In genomic region chr15:98745650-98746374, GRCh38 we compare ENCODE assay signal across 15 cellular contexts.
DNase-seq lines count a peak whose midpoint lies in the region; ATAC-seq and TF ChIP-seq lines count a peak whose summit lies in the region.
"Had no signal": no experiment of that assay in that cellular context is flagged by ENCODE, and none has a peak within 500 bp of the region (broad histone marks: within the 10 kb centered on the region; RNA-seq: fewer than 3 reads in every experiment).

No MANE protein-coding gene starts in this region.

- H3K4me1 Mint-ChIP-seq in MCF 10A (ENCODE audit: insufficient read depth, unreplicated experiment): peaks cover 36% of the 10 kb centered on the region
- H3K4me1 Mint-ChIP-seq in T-cell: peaks cover 63 to 65% (median 64%) of the 10 kb centered on the region in 3 donors

- CTCF ChIA-PET in MCF 10A (lab: Yijun Ruan, JAX) (interaction anchor here (0.6 to 1.2 kb wide), 2 partner anchors 17 to 135 kb away, joined by 3 to 4 read pairs; no protein-coding TSS in a partner anchor), T-cell (lab: Charles Lee) (interaction anchor here in 1 of 2 donors (0.6 kb wide), 1 partner anchor 197 kb away, joined by 5 read pairs; no protein-coding TSS in a partner anchor)

- H2AK5ac ChIP-seq in neuronal stem cell (ENCODE audit: low read depth, low read length): no peak overlapping the region

- no peak overlapping the region for H3K4ac ChIP-seq in neuronal stem cell (ENCODE audit: low read length)

- no peaks in the 10 kb centered on the region for H3K27me3 ChIP-seq in breast epithelium
- H3K27me3 ChIP-seq in neuronal stem cell (ENCODE audit: control insufficient read depth in 3 of 3, insufficient read depth in 3 of 3, low read depth in 1 of 3, low read length in 3 of 3): no peaks in the 10 kb centered on the region
- H3K27me3 ChIP-seq: upper lobe of left lung had no signal

- no peak overlapping the region for H3K18ac ChIP-seq in neuronal stem cell (ENCODE audit: low read length)

- H3K4me3 Mint-ChIP-seq in MCF 10A (ENCODE audit: unreplicated experiment): peak overlapping the region; percentile 29
- H3K4me3 Mint-ChIP-seq in T-cell: peak overlapping the region in 2 of 3 donors; percentile 4 to 47
- H3K4me3 Mint-ChIP-seq: activated CD4-positive, alpha-beta memory T cell treated with anti-CD3 and anti-CD28 coated beads, Interleukin-2, amount 10 ng/mL, durations not matched to agents 7 days and 5 days; activated naive CD8-positive, alpha-beta T cell; dendritic cell treated with granulocyte-macrophage colony-stimulating factor and Interleukin-4, amounts not matched to agents 40 ng/mL and 50 ng/mL, for 4 days; T-helper 1 cell treated with Interleukin-12 subunit alpha and Interleukin-12 subunit beta and Interleukin-4 antibody, amounts not matched to agents 30 μg/mL and 1 μg/mL, for 36 hours had no signal

- no peak overlapping the region for H2BK15ac ChIP-seq in neuronal stem cell (ENCODE audit: low read length)

- no peak overlapping the region for H3K14ac ChIP-seq in neuronal stem cell (ENCODE audit: low read length)

- peaks cover 7% of the 10 kb centered on the region for H3K79me1 ChIP-seq in neuronal stem cell (ENCODE audit: low read depth, low read length)

- H2BK12ac ChIP-seq in neuronal stem cell (ENCODE audit: low read length): no peak overlapping the region

- H2AFZ ChIP-seq in neuronal stem cell (ENCODE audit: low read length): no peak overlapping the region

- no TSS peak for BruUV-seq in MCF 10A (replicated peaks; lab: Mats Ljungman, UMichigan)

- POLR2A ChIA-PET in MCF 10A (lab: Yijun Ruan, JAX) (interaction anchor here (0.6 to 1.7 kb wide), 4 partner anchors 8 to 243 kb away, joined by 3 to 10 read pairs (median 6); no protein-coding TSS in a partner anchor), T-cell (lab: Charles Lee) (no interaction called here)

- TF ChIP-seq POLR2A in breast epithelium (IDR thresholded peaks at IDR 0.05): no peak

- no peak overlapping the region for H3K9ac ChIP-seq in neuronal stem cell (ENCODE audit: low read depth, low read length, poor library complexity)

- H3K23ac ChIP-seq in neuronal stem cell (ENCODE audit: low read depth, low read length, poor library complexity): no peak overlapping the region

- H3K36me3 Mint-ChIP-seq in MCF 10A (ENCODE audit: insufficient read depth, unreplicated experiment) (no peaks in the 10 kb centered on the region), T-cell (no peaks in the 10 kb centered on the region)

- H2BK120ac ChIP-seq in neuronal stem cell (ENCODE audit: low read depth, low read length): no peak overlapping the region

- WGBS in neuronal stem cell (ENCODE audit: extremely low coverage in 2 of 2, insufficient read length in 2 of 2, insufficient replicate concordance in 1 of 2), 2 donors: no CpG with 5 or more reads among the region's 10 CpGs

- no peak overlapping the region for H4K8ac ChIP-seq in neuronal stem cell (ENCODE audit: low read depth, low read length)

- H4K91ac ChIP-seq in neuronal stem cell (ENCODE audit: low read depth, low read length, poor library complexity): no peak overlapping the region

- ATAC-seq in T-cell (replicated peaks in 1 of 4): no peak
- peak; percentile 34 for ATAC-seq in esophagus mucosa
- ATAC-seq: K562 had no signal

- intact Hi-C loops in MCF 10A (cut with micrococcal nuclease) (no loop called here), breast epithelium (cut with DNase I; ENCODE audit: low total_unique reads) (no loop called here)

- H3K27ac Mint-ChIP-seq in MCF 10A (ENCODE audit: low read depth, unreplicated experiment): no peak overlapping the region
- no peak overlapping the region for H3K27ac Mint-ChIP-seq in T-cell
- H3K27ac Mint-ChIP-seq: activated CD4-positive, alpha-beta memory T cell treated with anti-CD3 and anti-CD28 coated beads, Interleukin-2, amount 10 ng/mL, durations not matched to agents 7 days and 5 days; activated naive CD8-positive, alpha-beta T cell; dendritic cell treated with granulocyte-macrophage colony-stimulating factor and Interleukin-4, amounts not matched to agents 40 ng/mL and 50 ng/mL, for 4 days; T-helper 1 cell treated with Interleukin-12 subunit alpha and Interleukin-12 subunit beta and Interleukin-4 antibody, amounts not matched to agents 30 μg/mL and 1 μg/mL, for 36 hours had no signal

- no peaks in the 10 kb centered on the region for H3K9me3 Mint-ChIP-seq in MCF 10A (ENCODE audit: unreplicated experiment)
- H3K9me3 Mint-ChIP-seq in T-cell: no peaks in the 10 kb centered on the region
- H3K9me3 Mint-ChIP-seq: activated CD4-positive, alpha-beta memory T cell treated with anti-CD3 and anti-CD28 coated beads, Interleukin-2, amount 10 ng/mL, durations not matched to agents 7 days and 5 days; dendritic cell treated with granulocyte-macrophage colony-stimulating factor and Interleukin-4, amounts not matched to agents 40 ng/mL and 50 ng/mL, for 4 days; T-helper 1 cell treated with Interleukin-12 subunit alpha and Interleukin-12 subunit beta and Interleukin-4 antibody, amounts not matched to agents 30 μg/mL and 1 μg/mL, for 36 hours had no signal

- DNase-seq in MCF 10A (ENCODE audit: unreplicated experiment) (peak; percentile 51), breast epithelium (ENCODE audit: low spot score in 2 of 2) (no peak), T-cell (no peak), COR-L47 (lab: John Stamatoyannopoulos, UW) (no peak), neuronal stem cell (ENCODE audit: low spot score) (no peak)
- no peak for DNase-seq in central memory CD4-positive, alpha-beta T cell
- DNase-seq in stimulated activated CD4-positive, alpha-beta T cell treated with anti-CD3 and anti-CD28 coated beads, Interleukin-4, amount 100 ng/mL, for 1 hour: no peak
- DNase-seq: activated CD4-positive, alpha-beta memory T cell treated with anti-CD3 and anti-CD28 coated beads, Interleukin-2, amount 10 ng/mL, durations not matched to agents 7 days and 5 days; DND-41; upper lobe of left lung had no signal

- H2BK5ac ChIP-seq in neuronal stem cell (ENCODE audit: low read length): no peak overlapping the region

- H3K9me3 ChIP-seq in breast epithelium (no peaks in the 10 kb centered on the region), neuronal stem cell (replicated peaks in 1 of 2; ENCODE audit: control insufficient read depth in 2 of 2, insufficient read depth in 1 of 2, low read depth in 1 of 2, low read length in 2 of 2) (no peaks in the 10 kb centered on the region)
- H3K9me3 ChIP-seq: upper lobe of left lung had no signal

- H3K27ac ChIP-seq in breast epithelium (peak overlapping the region in 1 of 2 donors; percentile 19), neuronal stem cell (replicated peaks; ENCODE audit: low read length) (no peak overlapping the region)
- H3K27ac ChIP-seq: upper lobe of left lung had no signal

- H3K4me1 ChIP-seq in breast epithelium (no peaks in the 10 kb centered on the region), neuronal stem cell (ENCODE audit: control insufficient read depth in 2 of 2, insufficient read depth in 1 of 2, low read depth in 1 of 2, low read length in 2 of 2) (peaks cover 5 to 6% of the 10 kb centered on the region in 2 donors)

- H3K36me3 ChIP-seq in breast epithelium: no peaks in the 10 kb centered on the region
- H3K36me3 ChIP-seq in neuronal stem cell (replicated peaks in 1 of 2; ENCODE audit: control insufficient read depth in 2 of 2, insufficient read depth in 2 of 2, low read length in 2 of 2): no peaks in the 10 kb centered on the region
- H3K36me3 ChIP-seq: upper lobe of left lung had no signal

- no peak overlapping the region for H3K4me2 ChIP-seq in neuronal stem cell (ENCODE audit: insufficient read depth, low read length, poor library complexity, severe bottlenecking)

- TF ChIP-seq CTCF in MCF 10A (IDR thresholded peaks at IDR 0.05; ENCODE audit: unreplicated experiment): no peak
- TF ChIP-seq CTCF in breast epithelium (IDR thresholded peaks at IDR 0.05): no peak

- H3K4me3 ChIP-seq in breast epithelium (no peak overlapping the region), neuronal stem cell (ENCODE audit: low read length in 2 of 2) (no peak overlapping the region)
- H3K4me3 ChIP-seq: K562, upper lobe of left lung had no signal

- H3K27me3 Mint-ChIP-seq in MCF 10A (ENCODE audit: insufficient read depth, unreplicated experiment) (no peaks in the 10 kb centered on the region), T-cell (no peaks in the 10 kb centered on the region)
- H3K27me3 Mint-ChIP-seq: activated CD4-positive, alpha-beta memory T cell treated with anti-CD3 and anti-CD28 coated beads, Interleukin-2, amount 10 ng/mL, durations not matched to agents 7 days and 5 days; activated naive CD8-positive, alpha-beta T cell; dendritic cell treated with granulocyte-macrophage colony-stimulating factor and Interleukin-4, amounts not matched to agents 40 ng/mL and 50 ng/mL, for 4 days had no signal
